ENCODE assay signal across 13 cellular contexts in genomic region chr12:27974735-27975221, GRCh38. TPM values are rescaled to one million over a fixed set of nuclear protein-coding genes. Genes with fewer than 3 reads are reported as not detected.
DNase-seq lines count a peak whose midpoint lies in the region; ATAC-seq and TF ChIP-seq lines count a peak whose summit lies in the region.
"Had no signal": no experiment of that assay in that cellular context is flagged by ENCODE, and none has a peak within 500 bp of the region (broad histone marks: within the 10 kb centered on the region; RNA-seq: fewer than 3 reads in every experiment).

No MANE protein-coding gene starts in this region.

- H3K4me1 Mint-ChIP-seq in T-helper 17 cell: peaks cover 12% of the 10 kb centered on the region
- H3K4me1 Mint-ChIP-seq in activated T-helper 1 cell treated with anti-CD3 and anti-CD28 coated beads, Interleukin-12 subunit alpha, Interleukin-12 subunit beta, Interleukin-2, Interleukin-4 antibody, amounts not matched to agents 30 ng/mL and 10 ng/mL and 1 ng/mL, durations not matched to agents 14 hours and 24 hours and 36 hours (ENCODE audit: low read depth): peaks cover 10% of the 10 kb centered on the region

- intact Hi-C loops in activated T-helper 1 cell treated with anti-CD3 and anti-CD28 coated beads, Interleukin-12 subunit alpha, Interleukin-12 subunit beta, Interleukin-2, Interleukin-4 antibody, amounts not matched to agents 30 ng/mL and 10 ng/mL and 1 ng/mL, durations not matched to agents 14 hours and 24 hours and 36 hours (cut with micrococcal nuclease): loop anchor here (5.0 to 10.0 kb wide), 2 partner anchors 898 to 1850 kb away; partner anchors contain the start of gene BHLHE41

- TF ChIP-seq CTCF in GM13976 (IDR thresholded peaks at IDR 0.05; ENCODE audit: borderline replicate concordance, control extremely low read depth, extremely low read depth, insufficient read depth, missing control alignments) (no peak), fibroblast of the aortic adventitia (IDR thresholded peaks at IDR 0.05; ENCODE audit: insufficient read depth, low read length) (no peak), retinal pigment epithelial cell (conservative IDR thresholded peaks at IDR 0.05; ENCODE audit: low read depth, low read length) (no peak)

- H3K9me3 Mint-ChIP-seq in activated T-helper 1 cell treated with anti-CD3 and anti-CD28 coated beads, Interleukin-12 subunit alpha, Interleukin-12 subunit beta, Interleukin-2, Interleukin-4 antibody, amounts not matched to agents 30 ng/mL and 10 ng/mL and 1 ng/mL, durations not matched to agents 14 hours and 24 hours and 36 hours: no peaks in the 10 kb centered on the region
- H3K9me3 Mint-ChIP-seq: T-helper 1 cell treated with Interleukin-12 subunit alpha and Interleukin-12 subunit beta and Interleukin-4 antibody, amounts not matched to agents 30 μg/mL and 1 μg/mL, for 36 hours had no signal

- H3K9me3 ChIP-seq in T-helper 17 cell (ENCODE audit: control insufficient read depth, low read length, poor library complexity, severe bottlenecking): no peaks in the 10 kb centered on the region

- peak overlapping the region; percentile 36 for H3K4me3 Mint-ChIP-seq in T-helper 17 cell
- H3K4me3 Mint-ChIP-seq in activated T-helper 1 cell treated with anti-CD3 and anti-CD28 coated beads, Interleukin-12 subunit alpha, Interleukin-12 subunit beta, Interleukin-2, Interleukin-4 antibody, amounts not matched to agents 30 ng/mL and 10 ng/mL and 1 ng/mL, durations not matched to agents 14 hours and 24 hours and 36 hours: no peak overlapping the region
- H3K4me3 Mint-ChIP-seq: IgD-negative memory B cell; T-helper 1 cell treated with Interleukin-12 subunit alpha and Interleukin-12 subunit beta and Interleukin-4 antibody, amounts not matched to agents 30 μg/mL and 1 μg/mL, for 36 hours had no signal

- peak overlapping the region; percentile 55 for H3K4me3 ChIP-seq in fibroblast of the aortic adventitia (ENCODE audit: low read depth, low read length)
- H3K4me3 ChIP-seq in retinal pigment epithelial cell (ENCODE audit: low read length): peak overlapping the region; percentile 38

- no peaks in the 10 kb centered on the region for H3K36me3 Mint-ChIP-seq in T-helper 17 cell (ENCODE audit: low read depth)
- H3K36me3 Mint-ChIP-seq in activated T-helper 1 cell treated with anti-CD3 and anti-CD28 coated beads, Interleukin-12 subunit alpha, Interleukin-12 subunit beta, Interleukin-2, Interleukin-4 antibody, amounts not matched to agents 30 ng/mL and 10 ng/mL and 1 ng/mL, durations not matched to agents 14 hours and 24 hours and 36 hours (ENCODE audit: low read depth): peaks cover 3% of the 10 kb centered on the region
- H3K36me3 Mint-ChIP-seq: IgD-negative memory B cell had no signal

- peak; percentile 29 for DNase-seq in GM13976 (ENCODE audit: low spot score)
- DNase-seq in T-helper 17 cell: no peak
- no peak for DNase-seq in fibroblast of the aortic adventitia (ENCODE audit: low read depth)
- no peak for DNase-seq in retinal pigment epithelial cell (ENCODE audit: low read depth)
- no peak for DNase-seq in activated T-helper 1 cell treated with anti-CD3 and anti-CD28 coated beads, Interleukin-12 subunit alpha, Interleukin-12 subunit beta, Interleukin-2, Interleukin-4 antibody, amounts not matched to agents 30 ng/mL and 10 ng/mL and 1 ng/mL, durations not matched to agents 14 hours and 24 hours and 36 hours (ENCODE audit: low spot score)
- no peak for DNase-seq in NCI-H1417 (lab: John Stamatoyannopoulos, UW)
- DNase-seq: GDM1; NCI-H510A; stimulated activated CD4-positive, alpha-beta T cell treated with anti-CD3 and anti-CD28 coated beads, Interleukin-4, amount 100 ng/mL, for 24 hours had no signal

- H3K27ac Mint-ChIP-seq in T-helper 17 cell: no peak overlapping the region
- no peak overlapping the region for H3K27ac Mint-ChIP-seq in activated T-helper 1 cell treated with anti-CD3 and anti-CD28 coated beads, Interleukin-12 subunit alpha, Interleukin-12 subunit beta, Interleukin-2, Interleukin-4 antibody, amounts not matched to agents 30 ng/mL and 10 ng/mL and 1 ng/mL, durations not matched to agents 14 hours and 24 hours and 36 hours
- H3K27ac Mint-ChIP-seq: IgD-negative memory B cell; T-helper 1 cell treated with Interleukin-12 subunit alpha and Interleukin-12 subunit beta and Interleukin-4 antibody, amounts not matched to agents 30 μg/mL and 1 μg/mL, for 36 hours had no signal

- peaks cover 79% of the 10 kb centered on the region for H3K27me3 Mint-ChIP-seq in T-helper 17 cell
- H3K27me3 Mint-ChIP-seq in activated T-helper 1 cell treated with anti-CD3 and anti-CD28 coated beads, Interleukin-12 subunit alpha, Interleukin-12 subunit beta, Interleukin-2, Interleukin-4 antibody, amounts not matched to agents 30 ng/mL and 10 ng/mL and 1 ng/mL, durations not matched to agents 14 hours and 24 hours and 36 hours (ENCODE audit: insufficient read depth): peaks cover 82% of the 10 kb centered on the region

- in situ Hi-C loops in GM13976 (cut with MboI; ENCODE audit: low sequenced_read_pairs, unreplicated experiment): no loop called here

- no peak for ATAC-seq in T-helper 17 cell
- no peak for ATAC-seq in GM19328 (IDR thresholded peaks at IDR 0.05; ENCODE audit: unreplicated experiment)
- no peak for ATAC-seq in GM19467 (IDR thresholded peaks at IDR 0.05; ENCODE audit: unreplicated experiment)

RNA-seq across cellular contexts. Expression of gene PTHLH, which starts 2.2 kb away (rescaled TPM):
- total RNA-seq in T-helper 17 cell (not detected), fibroblast of the aortic adventitia (ENCODE audit: low replicate concordance) (1.6 and 4.3 TPM in 2 replicates)
- not detected in 2 replicates for total RNA-seq in activated T-helper 1 cell treated with anti-CD3 and anti-CD28 coated beads, Interleukin-12 subunit alpha, Interleukin-12 subunit beta, Interleukin-2, Interleukin-4 antibody, amounts not matched to agents 30 ng/mL and 10 ng/mL and 1 ng/mL, durations not matched to agents 14 hours and 24 hours and 36 hours
